Comparison of ENCODE assay signal across 15 cellular contexts in genomic region chr1:243742814-243743213, GRCh38.
DNase-seq lines count a peak whose midpoint lies in the region; ATAC-seq and TF ChIP-seq lines count a peak whose summit lies in the region.
"Had no signal": no experiment of that assay in that cellular context is flagged by ENCODE, and none has a peak within 500 bp of the region (broad histone marks: within the 10 kb centered on the region; RNA-seq: fewer than 3 reads in every experiment).

No MANE protein-coding gene starts in this region.

- POLR2A ChIA-PET in AG04450 (lab: Yijun Ruan, JAX), result interaction anchor here (0.7 kb wide), 1 partner anchor 267 kb away, joined by 6 read pairs; no protein-coding TSS in a partner anchor
- POLR2A ChIA-PET in GM10248 (lab: Yijun Ruan, JAX), result no interaction called here

- no peaks in the 10 kb centered on the region; the same call in 1 of the 2 replicates for H3K9me3 ChIP-seq in AG04450 (ENCODE audit: control insufficient read depth, insufficient read depth, low read length)
- H3K9me3 ChIP-seq: MG63, Peyer's patch had no signal

- H3K36me3 ChIP-seq in brain microvascular endothelial cell (replicated peaks), result no peaks in the 10 kb centered on the region
- H3K36me3 ChIP-seq: MG63, Peyer's patch had no signal

- ATAC-seq in GM21737 (IDR thresholded peaks at IDR 0.05; ENCODE audit: unreplicated experiment), result no peak
- ATAC-seq in GM21390 (IDR thresholded peaks at IDR 0.05; ENCODE audit: unreplicated experiment), result no peak
- ATAC-seq: stimulated activated effector memory CD8-positive, alpha-beta T cell treated with anti-CD3 and anti-CD28 coated beads, Interleukin-12 subunit alpha, Interleukin-12 subunit beta, amount 100 ng/mL, for 72 hours had no signal

- CTCF ChIA-PET in AG04450 (lab: Charles Lee) (interaction anchor here (0.6 kb wide), 1 partner anchor 131 kb away, joined by 3 read pairs; no protein-coding TSS in a partner anchor), GM10248 (lab: Yijun Ruan, JAX) (no interaction called here)

- in situ Hi-C loops in brain microvascular endothelial cell (cut with HindIII; ENCODE audit: low pct_ligation_motif_present, low sequenced_read_pairs), result no loop called here

- peak; percentile 45 for DNase-seq in AG04450 (ENCODE audit: low read depth, low spot score)
- DNase-seq in HCEC 1CT, result peak; percentile 89
- DNase-seq in brain microvascular endothelial cell, result peak; percentile 87
- DNase-seq in hepatic stellate cell (ENCODE audit: low spot score), result peak; percentile 73
- no peak for DNase-seq in NCI-H1417 (lab: John Stamatoyannopoulos, UW)
- DNase-seq in GM10248 (ENCODE audit: extremely low spot score), result no peak
- DNase-seq: activated naive CD4-positive, alpha-beta T cell treated with anti-CD3 and anti-CD28 coated beads, Interleukin-2, amount 10 ng/mL, durations not matched to agents 7 days and 5 days; MG63; NCI-H2227 treated with DMSO at 0.1 percent for 48 hours; occipital lobe; Peyer's patch; T-helper 9 cell had no signal

- no peaks in the 10 kb centered on the region for H3K27me3 ChIP-seq in AG04450 (ENCODE audit: control insufficient read depth, insufficient read depth, low read length)
- no peaks in the 10 kb centered on the region for H3K27me3 ChIP-seq in brain microvascular endothelial cell (replicated peaks)
- H3K27me3 ChIP-seq: MG63, Peyer's patch had no signal

- TF ChIP-seq CTCF in AG04450 (IDR thresholded peaks at IDR 0.05; ENCODE audit: low read depth, low read length) (no peak), brain microvascular endothelial cell (IDR thresholded peaks at IDR 0.05; ENCODE audit: low read depth, low read length, missing control alignments) (no peak), GM10248 (IDR thresholded peaks at IDR 0.05; ENCODE audit: control extremely low read depth, extremely low read depth, low read depth, missing control alignments) (no peak)

- H3K4me3 ChIP-seq in AG04450 (ENCODE audit: low read depth, low read length) (no peak overlapping the region), brain microvascular endothelial cell (ENCODE audit: low read depth, low read length) (no peak overlapping the region)
- H3K4me3 ChIP-seq: MG63, Peyer's patch had no signal

- H3K27ac ChIP-seq in AG04450 (ENCODE audit: low read depth, low read length) (no peak overlapping the region), brain microvascular endothelial cell (peak overlapping the region; percentile 80)
- H3K27ac ChIP-seq: Peyer's patch had no signal

Comparison
In these comparisons a context has a peak if more than half of its experiments do, and no peak if none do; other contexts are left out.
1. DNase-seq: peak in AG04450 (single experiment), HCEC 1CT (single experiment), brain microvascular endothelial cell (single experiment) and hepatic stellate cell (single experiment); none in NCI-H1417 (0 of 3) and GM10248 (single experiment).